Comparison of ENCODE assay signal across 15 cellular contexts in genomic region chr21:37244506-37245083, GRCh38. TPM values are rescaled to one million over a fixed set of nuclear protein-coding genes. Genes with fewer than 3 reads are reported as not detected.
DNase-seq lines count a peak whose midpoint lies in the region; ATAC-seq lines count a peak whose summit lies in the region.
"Had no signal": no experiment of that assay in that cellular context is flagged by ENCODE, and none has a peak within 500 bp of the region (broad histone marks: within the 10 kb centered on the region; RNA-seq: fewer than 3 reads in every experiment).

No MANE protein-coding gene starts in this region.

- peaks cover 27% of the 10 kb centered on the region for H3K4me1 ChIP-seq in CD8-positive, alpha-beta memory T cell (ENCODE audit: insufficient read depth, low read length)
- H3K4me1 ChIP-seq in HAP-1, result peaks cover 6% of the 10 kb centered on the region; the same call in 1 of the 2 replicates
- H3K4me1 ChIP-seq: colonic mucosa had no signal

- H3K4me1 Mint-ChIP-seq in CD8-positive, alpha-beta memory T cell, result peaks cover 65 to 78% (median 69%) of the 10 kb centered on the region in 3 donors

- H3K27me3 Mint-ChIP-seq in CD8-positive, alpha-beta memory T cell, result no peaks in the 10 kb centered on the region

- peak overlapping the region in 6 of 7 donors; percentile 44 to 79 (median 52) for H3K4me3 Mint-ChIP-seq in CD8-positive, alpha-beta memory T cell

- no peaks in the 10 kb centered on the region for H3K27me3 ChIP-seq in CD8-positive, alpha-beta memory T cell (ENCODE audit: insufficient read depth, low read length, poor library complexity, severe bottlenecking)
- H3K27me3 ChIP-seq in H7 (ENCODE audit: control insufficient read depth, insufficient read depth, low read length), result no peaks in the 10 kb centered on the region
- H3K27me3 ChIP-seq in HAP-1 (ENCODE audit: low read depth), result no peaks in the 10 kb centered on the region
- H3K27me3 ChIP-seq: colonic mucosa, esophagus squamous epithelium had no signal

- H3K36me3 ChIP-seq in CD8-positive, alpha-beta memory T cell (ENCODE audit: insufficient read depth, low read length), result peaks cover 7% of the 10 kb centered on the region
- H3K36me3 ChIP-seq in H7 (replicated peaks; ENCODE audit: control insufficient read depth, insufficient read depth, low read length) (no peaks in the 10 kb centered on the region; the same call in 1 of the 2 replicates), HAP-1 (replicated peaks) (no peaks in the 10 kb centered on the region)
- H3K36me3 ChIP-seq: colonic mucosa had no signal

- DNase-seq in CD8-positive, alpha-beta memory T cell, result no peak
- peak; percentile 55 for DNase-seq in H7
- DNase-seq in activated naive CD4-positive, alpha-beta T cell treated with anti-CD3 and anti-CD28 coated beads, Interleukin-2, amount 50 U/mL, for 72 hours (ENCODE audit: low spot score in 2 of 2), result no peak
- peak; percentile 31 for DNase-seq in iris pigment epithelial cell (ENCODE audit: low read depth)
- DNase-seq in NCI-H1436 (lab: John Stamatoyannopoulos, UW), result no peak
- DNase-seq in HAP-1 (ENCODE audit: low spot score in 2 of 2), result no peak
- DNase-seq: activated CD4-positive, CD25-positive, alpha-beta regulatory T cell treated with anti-CD3 and anti-CD28 coated beads, Interleukin-2, amount 50 U/mL, for 72 hours; colonic mucosa; COR-L47; esophagus squamous epithelium; hypothalamus; substantia nigra had no signal

- no peak overlapping the region for H3K27ac ChIP-seq in CD8-positive, alpha-beta memory T cell (ENCODE audit: low read depth, low read length)
- H3K27ac ChIP-seq: colonic mucosa, esophagus squamous epithelium, skin epidermis had no signal

- H3K27ac Mint-ChIP-seq in CD8-positive, alpha-beta memory T cell, result peak overlapping the region; percentile 43 to 98 (median 71)
- H3K27ac Mint-ChIP-seq in activated naive CD4-positive, alpha-beta T cell treated with anti-CD3 and anti-CD28 coated beads, Interleukin-2, amount 50 U/mL, for 72 hours, result peak overlapping the region; percentile 44 to 83

- POLR2A ChIA-PET in CD8-positive, alpha-beta memory T cell (lab: Charles Lee), result no interaction called here

- in situ Hi-C loops in HAP-1 (cut with MboI; ENCODE audit: low sequenced_read_pairs), result no loop called here

- no peaks in the 10 kb centered on the region for H3K9me3 Mint-ChIP-seq in CD8-positive, alpha-beta memory T cell
- H3K9me3 Mint-ChIP-seq in activated naive CD4-positive, alpha-beta T cell treated with anti-CD3 and anti-CD28 coated beads, Interleukin-2, amount 50 U/mL, for 72 hours, result no peaks in the 10 kb centered on the region

- H3K4me3 ChIP-seq in CD8-positive, alpha-beta memory T cell (ENCODE audit: low read length), result peak overlapping the region; percentile 10
- H3K4me3 ChIP-seq in H7 (ENCODE audit: insufficient read depth, low read depth, low read length) (no peak overlapping the region), HAP-1 (no peak overlapping the region)
- H3K4me3 ChIP-seq: colonic mucosa, esophagus squamous epithelium, lung, skin epidermis had no signal

- H3K9me3 ChIP-seq in CD8-positive, alpha-beta memory T cell (ENCODE audit: low read length), result no peaks in the 10 kb centered on the region
- no peaks in the 10 kb centered on the region for H3K9me3 ChIP-seq in HAP-1
- H3K9me3 ChIP-seq: colonic mucosa, esophagus squamous epithelium had no signal

- peaks cover 0 to 28% (median 2%) of the 10 kb centered on the region in 3 donors for H3K36me3 Mint-ChIP-seq in CD8-positive, alpha-beta memory T cell
- peaks cover 0 to 30% of the 10 kb centered on the region in 2 donors for H3K36me3 Mint-ChIP-seq in activated naive CD4-positive, alpha-beta T cell treated with anti-CD3 and anti-CD28 coated beads, Interleukin-2, amount 50 U/mL, for 72 hours

- peak; percentile 39 to 58 for ATAC-seq in activated naive CD4-positive, alpha-beta T cell treated with anti-CD3 and anti-CD28 coated beads, Interleukin-2, amount 50 U/mL, for 72 hours
- no peak for ATAC-seq in GM18517 (IDR thresholded peaks at IDR 0.05; ENCODE audit: unreplicated experiment)

- CTCF ChIA-PET in CD8-positive, alpha-beta memory T cell (lab: Charles Lee), result no interaction called here

RNA-seq across cellular contexts. Expression of gene VPS26C, which starts 22.5 kb away (rescaled TPM):
- 10 to 100 TPM; 59.1 to 62.7 TPM for total RNA-seq in CD8-positive, alpha-beta memory T cell
- polyA plus RNA-seq in CD8-positive, alpha-beta memory T cell, result 82.0 TPM
- 56.2 and 68.5 TPM in 2 replicates for total RNA-seq in H7 (2014; rRNA removed; shearing (Covaris generic))
- total RNA-seq in activated naive CD4-positive, alpha-beta T cell treated with anti-CD3 and anti-CD28 coated beads, Interleukin-2, amount 50 U/mL, for 72 hours, result 10 to 100 TPM; 68.9 to 69.0 TPM

Comparison
In these comparisons a context has a peak if more than half of its experiments do, and no peak if none do; other contexts are left out.
1. DNase-seq: peak in H7 (single experiment) and iris pigment epithelial cell (single experiment); none in CD8-positive, alpha-beta memory T cell (0 of 5), activated naive CD4-positive, alpha-beta T cell treated with anti-CD3 and anti-CD28 coated beads, Interleukin-2, amount 50 U/mL, for 72 hours (0 of 2), NCI-H1436 (single experiment) and HAP-1 (0 of 2).